ENCODE assay signal across 15 cellular contexts in the genomic region with DNA sequence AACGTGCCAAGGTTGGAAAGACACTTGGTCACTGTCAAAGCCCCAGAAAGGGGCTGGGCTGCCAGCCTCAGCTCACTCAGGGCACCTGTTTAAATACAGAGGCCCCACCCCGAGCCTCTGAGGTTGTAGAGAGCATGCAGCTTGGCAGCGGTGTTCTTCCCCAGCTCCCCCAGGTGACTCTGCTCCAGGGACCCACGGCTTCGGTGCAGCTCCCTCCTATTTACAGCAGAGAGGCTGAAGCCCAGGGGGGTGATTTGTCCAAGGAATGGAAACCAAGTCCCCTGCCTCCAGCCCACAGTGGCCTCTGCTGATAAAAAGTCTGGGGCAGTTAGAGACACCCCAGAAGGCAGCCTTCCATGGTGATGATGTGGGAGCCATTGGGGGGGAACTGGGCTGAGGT.
DNase-seq lines count a peak whose midpoint lies in the region.
"Had no signal": no experiment of that assay in that cellular context is flagged by ENCODE, and none has a peak within 500 bp of the region (broad histone marks: within the 10 kb centered on the region; RNA-seq: fewer than 3 reads in every experiment).

No MANE protein-coding gene starts in this region.

- DNase-seq in COR-L47 (lab: John Stamatoyannopoulos, UW) (peak; percentile 35), DMS53 treated with DMSO at 0.1 percent for 48 hours (lab: John Stamatoyannopoulos, UW; ENCODE audit: unreplicated experiment) (peak; percentile 44), NCI-H345 (lab: John Stamatoyannopoulos, UW) (peak; percentile 71), SHP77 (lab: John Stamatoyannopoulos, UW) (peak; percentile 81 to 88), middle frontal gyrus (ENCODE audit: extremely low spot score, low spot score) (no peak), OCI-M1 (lab: John Stamatoyannopoulos, UW) (no peak), AG08395 (ENCODE audit: low spot score) (no peak)
- DNase-seq: DMS 273 treated with DMSO at 0.1 percent for 48 hours, IMR-90, NCI-H1694, NCI-H2171, PC-3, RPMI8226, T-helper 1 cell, T-helper 9 cell had no signal

Comparison
In these comparisons a context has a peak if more than half of its experiments do, and no peak if none do; other contexts are left out.
1. DNase-seq: peak in COR-L47 (single experiment), DMS53 treated with DMSO at 0.1 percent for 48 hours (single experiment), NCI-H345 (single experiment) and SHP77 (2 of 2); none in middle frontal gyrus (single experiment), OCI-M1 (single experiment) and AG08395 (single experiment).